16 cellular contexts compared by ENCODE assay signal in genomic region chr12:49633703-49634311, GRCh38. TPM values are rescaled to one million over a fixed set of nuclear protein-coding genes. Genes with fewer than 3 reads are reported as not detected.
DNase-seq lines count a peak whose midpoint lies in the region; ATAC-seq, FAIRE-seq and TF ChIP-seq lines count a peak whose summit lies in the region.
"Had no signal": no experiment of that assay in that cellular context is flagged by ENCODE, and none has a peak within 500 bp of the region (broad histone marks: within the 10 kb centered on the region; RNA-seq: fewer than 3 reads in every experiment).

No MANE protein-coding gene starts in this region.

- H3K36me3 Mint-ChIP-seq in activated CD8-positive, alpha-beta memory T cell treated with anti-CD3 and anti-CD28 coated beads, Interleukin-2, amount 10 ng/mL, durations not matched to agents 7 days and 5 days, result no peaks in the 10 kb centered on the region
- no peaks in the 10 kb centered on the region for H3K36me3 Mint-ChIP-seq in nephron progenitor cell (ENCODE audit: low read depth)

- no peak overlapping the region for H3K4me3 Mint-ChIP-seq in activated CD8-positive, alpha-beta memory T cell treated with anti-CD3 and anti-CD28 coated beads, Interleukin-2, amount 10 ng/mL, durations not matched to agents 7 days and 5 days
- H3K4me3 Mint-ChIP-seq in nephron progenitor cell, result no peak overlapping the region

- no peaks in the 10 kb centered on the region for H4K20me1 ChIP-seq in K562 (replicated peaks; ENCODE audit: control insufficient read depth, insufficient read depth, low read length)
- H4K20me1 ChIP-seq: BLaER1 treated with 17β-estradiol and CSF1 and Interleukin-3, amounts not matched to agents 10 nM and 100 nM had no signal

- H3K79me2 ChIP-seq in K562 (ENCODE audit: control insufficient read depth, insufficient read depth, low read length), result no peaks in the 10 kb centered on the region

- no peak for TF ChIP-seq CTCF in HEK293 (tag by site-specific recombination; IDR thresholded peaks at IDR 0.05)
- no peak for TF ChIP-seq CTCF in K562 (IDR thresholded peaks at IDR 0.05 in 2 of 3, conservative IDR thresholded peaks at IDR 0.05 in 1 of 3; ENCODE audit: insufficient read depth in 2 of 3, low read depth in 1 of 3, low read length in 3 of 3)
- TF ChIP-seq CTCF in nephron progenitor cell (IDR thresholded peaks at IDR 0.05), result no peak

- no peak overlapping the region for H3K27ac Mint-ChIP-seq in activated CD8-positive, alpha-beta memory T cell treated with anti-CD3 and anti-CD28 coated beads, Interleukin-2, amount 10 ng/mL, durations not matched to agents 7 days and 5 days
- H3K27ac Mint-ChIP-seq in nephron progenitor cell, result peak overlapping the region; percentile 30

- no peak overlapping the region for H3K4me3 ChIP-seq in HEK293 (ENCODE audit: low read depth, low read length)
- H3K4me3 ChIP-seq in K562, result no peak overlapping the region
- H3K4me3 ChIP-seq: BLaER1 treated with 17β-estradiol and CSF1 and Interleukin-3, amounts not matched to agents 10 nM and 100 nM; HAP-1 had no signal

- CTCF ChIA-PET in activated CD8-positive, alpha-beta memory T cell treated with anti-CD3 and anti-CD28 coated beads, Interleukin-2, amount 10 ng/mL, durations not matched to agents 7 days and 5 days (lab: Charles Lee), result interaction anchor here (0.8 to 9.4 kb wide), 7 partner anchors 10 to 144 kb away, joined by 3 to 185 read pairs (median 5); partner anchors contain the start of genes FMNL3, PRPF40B and TMBIM6
- CTCF ChIA-PET in HEK293 (lab: Yijun Ruan, JAX), result interaction anchor here (0.6 to 5.1 kb wide), 7 partner anchors 8 to 1423 kb away, joined by 3 to 48 read pairs (median 4); partner anchors contain the start of gene PRPF40B
- CTCF ChIA-PET in K562 (lab: Yijun Ruan, JAX; ENCODE audit: low intra/inter-chr PET ratio), result no interaction called here

- no peak overlapping the region for H3K4me2 ChIP-seq in K562 (ENCODE audit: insufficient read depth, low read length)
- H3K4me2 ChIP-seq: BLaER1 treated with 17β-estradiol and CSF1 and Interleukin-3, amounts not matched to agents 10 nM and 100 nM had no signal

- H2AFZ ChIP-seq in K562 (ENCODE audit: low read depth, low read length), result no peak overlapping the region

- no TSS peak for BruUV-seq in K562 (replicated peaks; lab: Mats Ljungman, UMichigan)

- H3K27ac ChIP-seq in HEK293 (ENCODE audit: extremely low read depth, low read depth, low read length), result no peak overlapping the region
- no peak overlapping the region for H3K27ac ChIP-seq in K562 (ENCODE audit: extremely low read depth, low read depth, low read length)
- H3K27ac ChIP-seq: BLaER1 treated with 17β-estradiol and CSF1 and Interleukin-3, amounts not matched to agents 10 nM and 100 nM had no signal

- H3K9ac ChIP-seq in K562 (ENCODE audit: insufficient read depth in 1 of 2, low read depth in 2 of 2, low read length in 2 of 2), result 0 out of 4 replicates have a peak overlapping the region, but pooled peaks of 1 of the 2 experiments have one; percentile 29
- H3K9ac ChIP-seq: BLaER1 treated with 17β-estradiol and CSF1 and Interleukin-3, amounts not matched to agents 10 nM and 100 nM had no signal

- DNase-seq in activated CD8-positive, alpha-beta memory T cell treated with anti-CD3 and anti-CD28 coated beads, Interleukin-2, amount 10 ng/mL, durations not matched to agents 7 days and 5 days, result peak; percentile 57
- no peak for DNase-seq in activated CD8-positive, alpha-beta memory T cell treated with anti-CD3 and anti-CD28 coated beads, Interleukin-2, amount 50 U/mL, for 48 hours
- no peak for DNase-seq in K562 (ENCODE audit: extremely low read depth in 1 of 4, low spot score in 3 of 4)
- DNase-seq in nephron progenitor cell, result no peak
- no peak for DNase-seq in RKO (ENCODE audit: low spot score)
- no peak for DNase-seq in activated CD4-positive, alpha-beta T cell treated with anti-CD3 and anti-CD28 coated beads, Interleukin-2, amount 50 U/mL, for 1 hour
- DNase-seq: DMS153, Kasumi-1, NCI-H1417, NCI-H1930, NCI-H2171, NCI-H82 had no signal

- TF ChIP-seq RAD21 in K562 (CRISPR knock-in tag; conservative IDR thresholded peaks at IDR 0.05 in 1 of 2, IDR thresholded peaks at IDR 0.05 in 1 of 2), result no peak

- H3K9me3 Mint-ChIP-seq in activated CD8-positive, alpha-beta memory T cell treated with anti-CD3 and anti-CD28 coated beads, Interleukin-2, amount 10 ng/mL, durations not matched to agents 7 days and 5 days (ENCODE audit: low read depth), result no peaks in the 10 kb centered on the region
- H3K9me3 Mint-ChIP-seq in nephron progenitor cell, result no peaks in the 10 kb centered on the region

- H3K4me1 Mint-ChIP-seq in activated CD8-positive, alpha-beta memory T cell treated with anti-CD3 and anti-CD28 coated beads, Interleukin-2, amount 10 ng/mL, durations not matched to agents 7 days and 5 days, result peaks cover 17% of the 10 kb centered on the region
- H3K4me1 Mint-ChIP-seq in nephron progenitor cell, result peaks cover 18% of the 10 kb centered on the region

- H3K36me3 ChIP-seq in HEK293 (ENCODE audit: control insufficient read depth in 2 of 2, insufficient read depth in 1 of 2, low read length in 2 of 2), result peaks cover 0 to 25% of the 10 kb centered on the region in 2 experiments; a peak in 1 of 3 replicates
- no peaks in the 10 kb centered on the region for H3K36me3 ChIP-seq in K562 (ENCODE audit: control insufficient read depth, insufficient read depth, low read length)

- TF ChIP-seq POLR2A in K562 (conservative IDR thresholded peaks at IDR 0.05), result no peak

- ATAC-seq in activated CD8-positive, alpha-beta memory T cell treated with anti-CD3 and anti-CD28 coated beads, Interleukin-2, amount 10 ng/mL, durations not matched to agents 7 days and 5 days, result peak; percentile 25
- ATAC-seq in K562, result no peak
- no peak for ATAC-seq in GM21447 (IDR thresholded peaks at IDR 0.05; ENCODE audit: unreplicated experiment)

- H3K9me1 ChIP-seq in K562 (ENCODE audit: control insufficient read depth, insufficient read depth, low read length), result no peaks in the 10 kb centered on the region

- TF ChIP-seq EP300 in K562 (IDR thresholded peaks at IDR 0.05; ENCODE audit: low read length), result no peak

- in situ Hi-C loops in K562 (cut with MboI), result no loop called here

- WGBS in K562 (ENCODE audit: insufficient coverage, low coverage, missing lambda C conversion rate), result 41% methylated on average over 2 of the region's 2 CpGs

- H3K4me1 ChIP-seq in HEK293 (ENCODE audit: control insufficient read depth, insufficient read depth, low read length) (no peaks in the 10 kb centered on the region; the same call in 1 of the 2 replicates), K562 (replicated peaks in 1 of 2; ENCODE audit: control insufficient read depth in 2 of 2, insufficient read depth in 2 of 2, low read length in 2 of 2) (peaks cover 3 to 11% of the 10 kb centered on the region in 2 experiments; a peak in 3 of 5 replicates)
- H3K4me1 ChIP-seq: HAP-1 had no signal

- peaks cover 3% of the 10 kb centered on the region for H3K27me3 Mint-ChIP-seq in activated CD8-positive, alpha-beta memory T cell treated with anti-CD3 and anti-CD28 coated beads, Interleukin-2, amount 10 ng/mL, durations not matched to agents 7 days and 5 days
- peaks cover 4% of the 10 kb centered on the region for H3K27me3 Mint-ChIP-seq in nephron progenitor cell (ENCODE audit: low read depth, poor library complexity)

- intact Hi-C loops in K562 (cut with micrococcal nuclease), result no loop called here

- H3K27me3 ChIP-seq in K562 (ENCODE audit: control insufficient read depth in 2 of 2, insufficient read depth in 2 of 2, low read length in 2 of 2), result no peaks in the 10 kb centered on the region; a peak in 1 of 5 replicates
- H3K27me3 ChIP-seq: BLaER1 treated with 17β-estradiol and CSF1 and Interleukin-3, amounts not matched to agents 10 nM and 100 nM had no signal

- FAIRE-seq in K562 (lab: Jason Lieb, UNC), result no peak

- POLR2A ChIA-PET in HEK293 (lab: Yijun Ruan, JAX) (no interaction called here), K562 (lab: Yijun Ruan, JAX) (interaction anchor here (0.6 kb wide), 2 partner anchors 82 to 220 kb away, joined by 3 read pairs; no protein-coding TSS in a partner anchor)

- H3K9me3 ChIP-seq in HEK293 (ENCODE audit: control insufficient read depth, insufficient read depth, low read depth, low read length) (no peaks in the 10 kb centered on the region), K562 (replicated peaks; ENCODE audit: control insufficient read depth, insufficient read depth, low read depth, low read length) (no peaks in the 10 kb centered on the region)
- H3K9me3 ChIP-seq: BLaER1 treated with 17β-estradiol and CSF1 and Interleukin-3, amounts not matched to agents 10 nM and 100 nM; HAP-1 had no signal

RNA-seq across cellular contexts. Expression of gene PRPF40B, which starts 10.4 kb away (rescaled TPM):
- 10 to 100 TPM in 1 of 2 experiments, 1 to 10 TPM in 1; 7.8 to 15.2 TPM for total RNA-seq in activated CD8-positive, alpha-beta memory T cell treated with anti-CD3 and anti-CD28 coated beads, Interleukin-2, amount 10 ng/mL, durations not matched to agents 7 days and 5 days
- total RNA-seq in K562 (2011; cell fraction: chromatin; rRNA removed; ENCODE audit: low replicate concordance), result 27.4 and 49.5 TPM in 2 replicates
- total RNA-seq in K562 (2011; cell fraction: nucleolus; rRNA removed), result 25.0 and 28.2 TPM in 2 replicates
- total RNA-seq in K562 (2011; cell fraction: nucleoplasm; rRNA removed), result 29.6 and 35.8 TPM in 2 replicates
- total RNA-seq in K562 (2014; rRNA removed) (5.7 and 7.1 TPM in 2 replicates), K562 (2014; rRNA removed; fragmentation: Illumina TruSeq; extraction: Trizol) (5.0 and 5.8 TPM in 2 replicates), K562 (2015; rRNA removed; fragmentation: Illumina TruSeq; extraction: Trizol) (4.8 TPM in 2 replicates), K562 (2021) (8.5 and 10.6 TPM in 2 replicates)
- polyA plus RNA-seq in K562 (2011; rRNA removed) (4.5 and 5.2 TPM in 2 replicates), K562 (2014; fragmentation: Illumina TruSeq; extraction: Trizol) (4.6 and 5.1 TPM in 2 replicates), K562 (2014; fragmentation: Nextera tagmentation; extraction: Ambion mirVana) (under 1 TPM; 0.55 to 0.85 TPM), K562 (2014; rRNA removed) (7.8 and 10.0 TPM in 2 replicates)
- polyA plus RNA-seq in K562 (2011; cell fraction: cytosol; rRNA removed), result 2.2 and 3.2 TPM in 2 replicates
- polyA plus RNA-seq in K562 (2011; cell fraction: nucleus; rRNA removed), result 40.9 and 42.4 TPM in 2 replicates
- 6.1 and 6.4 TPM in 2 replicates for polyA plus RNA-seq in K562 (2012)
- 4.4 and 4.5 TPM in 2 replicates for polyA minus RNA-seq in K562 (2011; rRNA and poly(A)+ RNA removed)
- 1.5 and 3.0 TPM in 2 replicates for polyA minus RNA-seq in K562 (2011; cell fraction: cytosol; rRNA and poly(A)+ RNA removed)
- polyA minus RNA-seq in K562 (2011; cell fraction: nucleus; rRNA and poly(A)+ RNA removed), result 9.7 and 12.3 TPM in 2 replicates

RNA-seq across cellular contexts. Expression of gene FAM186B, which starts 28.4 kb away (rescaled TPM):
- not detected for total RNA-seq in activated CD8-positive, alpha-beta memory T cell treated with anti-CD3 and anti-CD28 coated beads, Interleukin-2, amount 10 ng/mL, durations not matched to agents 7 days and 5 days
- 0.35 and 0.39 TPM in 2 replicates for total RNA-seq in K562 (2011; cell fraction: chromatin; rRNA removed; ENCODE audit: low replicate concordance)
- 0.26 and 0.33 TPM in 2 replicates for total RNA-seq in K562 (2011; cell fraction: nucleolus; rRNA removed)
- total RNA-seq in K562 (2011; cell fraction: nucleoplasm; rRNA removed), result 0.38 and 0.44 TPM in 2 replicates
- total RNA-seq in K562 (2014; rRNA removed) (0.12 and 0.23 TPM in 2 replicates), K562 (2014; rRNA removed; fragmentation: Illumina TruSeq; extraction: Trizol) (0.15 and 0.16 TPM in 2 replicates), K562 (2015; rRNA removed; fragmentation: Illumina TruSeq; extraction: Trizol) (0.14 and 0.19 TPM in 2 replicates), K562 (2021) (0.18 TPM in 2 replicates)
- polyA plus RNA-seq in K562 (2011; rRNA removed) (0.07 and 0.15 TPM in 2 replicates), K562 (2014; fragmentation: Illumina TruSeq; extraction: Trizol) (0.18 and 0.22 TPM in 2 replicates), K562 (2014; fragmentation: Nextera tagmentation; extraction: Ambion mirVana) (under 1 TPM; 0.10 to 0.42 TPM), K562 (2014; rRNA removed) (0.08 and 0.20 TPM in 2 replicates)
- polyA plus RNA-seq in K562 (2011; cell fraction: cytosol; rRNA removed), result 0.07 and 0.22 TPM in 2 replicates
- 0.15 and 0.17 TPM in 2 replicates for polyA plus RNA-seq in K562 (2011; cell fraction: nucleus; rRNA removed)
- 0.61 and 0.97 TPM in 2 replicates for polyA plus RNA-seq in K562 (2012)
- 0.42 TPM in 1 of 2 replicates, not detected in the other for polyA minus RNA-seq in K562 (2011; rRNA and poly(A)+ RNA removed)
- not detected in 2 replicates for polyA minus RNA-seq in K562 (2011; cell fraction: cytosol; rRNA and poly(A)+ RNA removed)
- 0.13 and 0.22 TPM in 2 replicates for polyA minus RNA-seq in K562 (2011; cell fraction: nucleus; rRNA and poly(A)+ RNA removed)
